ENCODE assay signal across 9 cellular contexts in genomic region chr16:68072038-68072695, GRCh38. TPM values are rescaled to one million over a fixed set of nuclear protein-coding genes. Genes with fewer than 3 reads are reported as not detected.
DNase-seq lines count a peak whose midpoint lies in the region; TF ChIP-seq lines count a peak whose summit lies in the region.
"Had no signal": no experiment of that assay in that cellular context is flagged by ENCODE, and none has a peak within 500 bp of the region (broad histone marks: within the 10 kb centered on the region; RNA-seq: fewer than 3 reads in every experiment).

No MANE protein-coding gene starts in this region.

- DNase-seq in HCEC 1CT (peak; percentile 62), right atrium auricular region (ENCODE audit: low spot score) (no peak), GOT3 (lab: John Stamatoyannopoulos, UW) (no peak), hypothalamus (lab: John Stamatoyannopoulos, UW) (no peak), iPS-NIHi11 (ENCODE audit: low spot score) (no peak)
- DNase-seq in T-helper 2 cell treated with Interferon-gamma antibody and Interleukin-4, amounts not matched to agents 5 μg/mL and 100 μg/mL, for 36 hours (ENCODE audit: low spot score), result no peak
- no peak for DNase-seq in activated naive CD4-positive, alpha-beta T cell treated with anti-CD3 and anti-CD28 coated beads for 36 hours

- CTCF ChIA-PET in activated naive CD4-positive, alpha-beta T cell treated with anti-CD3 and anti-CD28 coated beads for 36 hours (lab: Charles Lee), result interaction anchor here (0.8 to 3.2 kb wide), 6 partner anchors 10 to 185 kb away, joined by 3 to 12 read pairs (median 4); partner anchors contain the start of gene NFATC3

- no peaks in the 10 kb centered on the region for H3K9me3 ChIP-seq in right atrium auricular region
- H3K9me3 ChIP-seq: vagina had no signal

- peak overlapping the region; percentile 45 for H3K4me3 Mint-ChIP-seq in T-helper 2 cell treated with Interferon-gamma antibody and Interleukin-4, amounts not matched to agents 5 μg/mL and 100 μg/mL, for 36 hours
- H3K4me3 Mint-ChIP-seq in activated naive CD4-positive, alpha-beta T cell treated with anti-CD3 and anti-CD28 coated beads for 36 hours, result no peak overlapping the region

- peak overlapping the region; percentile 65 for H3K27ac Mint-ChIP-seq in T-helper 2 cell treated with Interferon-gamma antibody and Interleukin-4, amounts not matched to agents 5 μg/mL and 100 μg/mL, for 36 hours
- no peak overlapping the region for H3K27ac Mint-ChIP-seq in activated naive CD4-positive, alpha-beta T cell treated with anti-CD3 and anti-CD28 coated beads for 36 hours

- H3K36me3 ChIP-seq in right atrium auricular region, result no peaks in the 10 kb centered on the region

- intact Hi-C loops in activated naive CD4-positive, alpha-beta T cell treated with anti-CD3 and anti-CD28 coated beads for 36 hours (cut with micrococcal nuclease), result no loop called here

- no peaks in the 10 kb centered on the region for H3K27me3 Mint-ChIP-seq in T-helper 2 cell treated with Interferon-gamma antibody and Interleukin-4, amounts not matched to agents 5 μg/mL and 100 μg/mL, for 36 hours (ENCODE audit: low read depth)
- no peaks in the 10 kb centered on the region for H3K27me3 Mint-ChIP-seq in activated naive CD4-positive, alpha-beta T cell treated with anti-CD3 and anti-CD28 coated beads for 36 hours (ENCODE audit: low read depth)

- peaks cover 79% of the 10 kb centered on the region for H3K4me1 Mint-ChIP-seq in T-helper 2 cell treated with Interferon-gamma antibody and Interleukin-4, amounts not matched to agents 5 μg/mL and 100 μg/mL, for 36 hours (ENCODE audit: low read depth)
- peaks cover 61% of the 10 kb centered on the region for H3K4me1 Mint-ChIP-seq in activated naive CD4-positive, alpha-beta T cell treated with anti-CD3 and anti-CD28 coated beads for 36 hours (ENCODE audit: low read depth)

- H3K36me3 Mint-ChIP-seq in T-helper 2 cell treated with Interferon-gamma antibody and Interleukin-4, amounts not matched to agents 5 μg/mL and 100 μg/mL, for 36 hours (ENCODE audit: low read depth), result peaks cover 68% of the 10 kb centered on the region
- peaks cover 54% of the 10 kb centered on the region for H3K36me3 Mint-ChIP-seq in activated naive CD4-positive, alpha-beta T cell treated with anti-CD3 and anti-CD28 coated beads for 36 hours (ENCODE audit: low read depth)

- no peaks in the 10 kb centered on the region for H3K27me3 ChIP-seq in right atrium auricular region
- H3K27me3 ChIP-seq: vagina had no signal

- no peaks in the 10 kb centered on the region for H3K9me3 Mint-ChIP-seq in T-helper 2 cell treated with Interferon-gamma antibody and Interleukin-4, amounts not matched to agents 5 μg/mL and 100 μg/mL, for 36 hours
- no peaks in the 10 kb centered on the region for H3K9me3 Mint-ChIP-seq in activated naive CD4-positive, alpha-beta T cell treated with anti-CD3 and anti-CD28 coated beads for 36 hours

- H3K27ac ChIP-seq in right atrium auricular region (peak overlapping the region; percentile 46 to 52), skin epidermis (peak overlapping the region in 18 of 21 experiments; percentile 25 to 90 (median 62))
- H3K27ac ChIP-seq: vagina had no signal

- peak in 1 of 2 donors; percentile 13 for TF ChIP-seq CTCF in right atrium auricular region (IDR thresholded peaks at IDR 0.05)

- H3K4me1 ChIP-seq in right atrium auricular region, result peaks cover 0 to 45% of the 10 kb centered on the region in 2 donors

- H3K4me3 ChIP-seq in right atrium auricular region (no peak overlapping the region), skin epidermis (no peak overlapping the region)
- H3K4me3 ChIP-seq: vagina had no signal

RNA-seq across cellular contexts. Expression of gene NFATC3, which starts 13.0 kb away (rescaled TPM):
- 10 to 100 TPM; 24.5 to 45.0 TPM for total RNA-seq in right atrium auricular region
- total RNA-seq in activated naive CD4-positive, alpha-beta T cell treated with anti-CD3 and anti-CD28 coated beads for 36 hours, result 10 to 100 TPM; 49.1 to 50.3 TPM

RNA-seq across cellular contexts. Expression of gene DUS2, which starts 49.1 kb away (rescaled TPM):
- total RNA-seq in right atrium auricular region, result 1 to 10 TPM; 4.5 to 4.9 TPM
- total RNA-seq in activated naive CD4-positive, alpha-beta T cell treated with anti-CD3 and anti-CD28 coated beads for 36 hours, result 10 to 100 TPM; 22.9 to 25.2 TPM

RNA-seq across cellular contexts. Expression of gene DDX28, which starts 49.1 kb away (rescaled TPM):
- 1 to 10 TPM; 4.3 to 4.8 TPM for total RNA-seq in right atrium auricular region
- total RNA-seq in activated naive CD4-positive, alpha-beta T cell treated with anti-CD3 and anti-CD28 coated beads for 36 hours, result 1 to 10 TPM; 9.4 to 9.7 TPM

RNA-seq across cellular contexts. Expression of gene DPEP2NB, which starts 56.5 kb away (rescaled TPM):
- total RNA-seq in right atrium auricular region, result not detected
- total RNA-seq in activated naive CD4-positive, alpha-beta T cell treated with anti-CD3 and anti-CD28 coated beads for 36 hours, result not detected
- total RNA-seq: vagina had no signal

Comparison
In these comparisons a context has a peak if more than half of its experiments do, and no peak if none do; other contexts are left out.
1. RNA of gene DUS2, which starts 49.1 kb away (total RNA-seq): 22.9 to 25.2 TPM in activated naive CD4-positive, alpha-beta T cell treated with anti-CD3 and anti-CD28 coated beads for 36 hours; 4.5 to 4.9 TPM in right atrium auricular region; every median in the first group is over 4 times any median in the second.